8 cellular contexts compared by ENCODE assay signal in the genomic region with DNA sequence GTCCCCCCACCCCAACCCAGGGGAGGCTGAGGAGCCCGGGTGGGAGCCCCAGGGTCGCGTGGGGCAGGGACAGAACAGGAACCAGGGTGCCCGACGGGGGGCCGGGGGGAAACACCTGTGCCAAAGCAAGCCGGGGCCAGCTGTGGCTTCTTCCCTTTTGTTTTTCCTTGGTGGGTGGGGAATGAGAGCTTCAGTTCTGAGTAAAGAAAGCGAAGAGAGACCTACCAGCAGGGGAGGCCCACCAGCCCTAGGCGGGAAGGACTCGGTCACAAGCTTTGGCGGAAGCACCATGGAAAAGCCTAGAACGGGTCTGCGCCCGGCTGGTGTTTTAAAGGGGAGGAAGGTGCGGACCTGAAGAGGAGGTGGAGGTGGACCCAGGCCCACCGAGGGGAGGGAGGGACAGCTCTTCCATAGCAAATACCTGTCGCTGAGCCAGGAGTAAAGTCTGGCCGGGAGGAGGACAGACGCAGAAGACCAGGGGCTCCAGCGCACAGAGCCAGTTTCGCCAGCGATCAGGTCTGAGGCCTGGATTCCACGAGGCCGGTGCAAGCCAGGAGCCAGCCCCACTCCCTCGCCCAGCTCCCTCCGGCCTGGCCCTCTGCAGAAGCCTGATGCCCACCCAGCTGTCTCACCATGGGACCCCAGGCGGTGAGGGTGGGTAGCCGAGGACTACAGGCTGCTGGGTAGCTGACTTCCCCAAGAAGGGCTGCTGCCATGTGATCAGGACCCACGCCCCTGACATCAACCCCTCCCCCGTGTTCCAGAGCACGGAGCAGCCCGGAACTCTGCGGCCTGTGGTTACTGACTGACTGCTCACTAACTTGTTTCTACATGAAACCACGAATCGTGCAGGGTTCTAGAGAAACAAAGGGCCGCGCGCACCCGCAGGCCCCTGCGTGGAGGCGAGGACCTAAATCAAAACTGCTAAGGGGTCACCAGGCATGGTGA.
DNase-seq lines count a peak whose midpoint lies in the region; ATAC-seq lines count a peak whose summit lies in the region.

No MANE protein-coding gene starts in this region.

- no peaks in the 10 kb centered on the region for H3K27me3 Mint-ChIP-seq in T-helper 1 cell treated with Interleukin-12 subunit alpha and Interleukin-12 subunit beta and Interleukin-4 antibody, amounts not matched to agents 30 μg/mL and 1 μg/mL, for 36 hours (ENCODE audit: low read depth)

- H3K4me3 ChIP-seq in iPS-20b (ENCODE audit: low read length): peak overlapping the region; percentile 64; the same call in 1 of the 2 replicates

- peaks cover 73% of the 10 kb centered on the region for H3K4me1 Mint-ChIP-seq in T-helper 1 cell treated with Interleukin-12 subunit alpha and Interleukin-12 subunit beta and Interleukin-4 antibody, amounts not matched to agents 30 μg/mL and 1 μg/mL, for 36 hours (ENCODE audit: low read depth)

- peak; percentile 62 for ATAC-seq in HG03159 (IDR thresholded peaks at IDR 0.05; ENCODE audit: unreplicated experiment)

- H3K9ac ChIP-seq in iPS-20b (ENCODE audit: low read depth, low read length): peak overlapping the region; percentile 72; the same call in 1 of the 2 replicates

- DNase-seq in NCI-H748 (lab: John Stamatoyannopoulos, UW; ENCODE audit: unreplicated experiment) (peak; percentile 40), NCI-H748 treated with DMSO at 0.1 percent for 48 hours (lab: John Stamatoyannopoulos, UW) (no peak), anterior cingulate cortex (lab: John Stamatoyannopoulos, UW) (peak in 36 of 58 donors; percentile 11 to 59 (median 29)), NCI-H345 (lab: John Stamatoyannopoulos, UW) (no peak)
- peak; percentile 84 to 89 for DNase-seq in stimulated activated CD4-positive, alpha-beta T cell treated with anti-CD3 and anti-CD28 coated beads, Interleukin-15, amount 100 ng/mL, for 48 hours (ENCODE audit: low read depth in 2 of 2)

- H3K9me3 Mint-ChIP-seq in T-helper 1 cell treated with Interleukin-12 subunit alpha and Interleukin-12 subunit beta and Interleukin-4 antibody, amounts not matched to agents 30 μg/mL and 1 μg/mL, for 36 hours: no peaks in the 10 kb centered on the region

- H3K9me3 ChIP-seq in iPS-20b (ENCODE audit: insufficient read depth, low read depth, low read length): no peaks in the 10 kb centered on the region

- peak overlapping the region; percentile 74 for H3K4me3 Mint-ChIP-seq in T-helper 1 cell treated with Interleukin-12 subunit alpha and Interleukin-12 subunit beta and Interleukin-4 antibody, amounts not matched to agents 30 μg/mL and 1 μg/mL, for 36 hours

- peak overlapping the region; percentile 70 for H3K27ac ChIP-seq in iPS-20b (ENCODE audit: low read length)

- H3K4me1 ChIP-seq in iPS-20b (ENCODE audit: insufficient read depth, low read length): peaks cover 27% of the 10 kb centered on the region

- peak overlapping the region; percentile 88 for H3K27ac Mint-ChIP-seq in T-helper 1 cell treated with Interleukin-12 subunit alpha and Interleukin-12 subunit beta and Interleukin-4 antibody, amounts not matched to agents 30 μg/mL and 1 μg/mL, for 36 hours

- H3K36me3 ChIP-seq in iPS-20b (ENCODE audit: insufficient read depth, low read depth, low read length): peaks cover 32% of the 10 kb centered on the region

- H3K36me3 Mint-ChIP-seq in T-helper 1 cell treated with Interleukin-12 subunit alpha and Interleukin-12 subunit beta and Interleukin-4 antibody, amounts not matched to agents 30 μg/mL and 1 μg/mL, for 36 hours (ENCODE audit: low read depth): peaks cover 43% of the 10 kb centered on the region

- H3K27me3 ChIP-seq in iPS-20b (ENCODE audit: insufficient read depth, low read length): no peaks in the 10 kb centered on the region

Comparison
In these comparisons a context has a peak if more than half of its experiments do, and no peak if none do; other contexts are left out.
1. DNase-seq: peak in NCI-H748 (single experiment), anterior cingulate cortex (36 of 58) and stimulated activated CD4-positive, alpha-beta T cell treated with anti-CD3 and anti-CD28 coated beads, Interleukin-15, amount 100 ng/mL, for 48 hours (2 of 2); none in NCI-H748 treated with DMSO at 0.1 percent for 48 hours (single experiment) and NCI-H345 (single experiment).